In genomic region chr20:64063389-64064144, GRCh38 we compare ENCODE assay signal across 8 cellular contexts. TPM values are rescaled to one million over a fixed set of nuclear protein-coding genes. Genes with fewer than 3 reads are reported as not detected.
DNase-seq lines count a peak whose midpoint lies in the region; TF ChIP-seq lines count a peak whose summit lies in the region.

No MANE protein-coding gene starts in this region.

- peak overlapping the region; percentile 75 for H3K4me3 ChIP-seq in fibroblast of mammary gland (ENCODE audit: control insufficient read depth, low read depth, low read length)
- peak overlapping the region; percentile 88 for H3K4me3 ChIP-seq in trophoblast cell (ENCODE audit: low read depth, low read length)

- peak overlapping the region; percentile 86 for H2AFZ ChIP-seq in trophoblast cell (ENCODE audit: insufficient read depth, low read length, poor library complexity)

- WGBS in trophoblast cell (ENCODE audit: extremely low coverage, insufficient coverage, insufficient read length): no CpG with 5 or more reads among the region's 51 CpGs

- H3K27ac ChIP-seq in VCaP (peak overlapping the region; percentile 87), trophoblast cell (ENCODE audit: low read depth, low read length) (no peak overlapping the region)

- peak; percentile 66 for DNase-seq in activated CD4-positive, alpha-beta T cell treated with anti-CD3 and anti-CD28 coated beads for 48 hours
- DNase-seq in activated CD4-positive, alpha-beta T cell treated with anti-CD3 and anti-CD28 coated beads for 1 hour: no peak
- DNase-seq in fibroblast of mammary gland (ENCODE audit: low read depth): no peak
- no peak for DNase-seq in trophoblast cell
- no peak for DNase-seq in ACHN
- DNase-seq in cerebellar cortex (ENCODE audit: low spot score): no peak
- no peak for DNase-seq in activated CD4-positive, CD25-positive, alpha-beta regulatory T cell treated with anti-CD3 and anti-CD28 coated beads, Interleukin-2, amount 50 U/mL, for 72 hours

- peak overlapping the region; percentile 94 for H4K8ac ChIP-seq in trophoblast cell (ENCODE audit: low read depth, low read length)

- peak overlapping the region; percentile 92 for H2AK5ac ChIP-seq in trophoblast cell (ENCODE audit: low read length)

- peak overlapping the region; percentile 59 for H2BK5ac ChIP-seq in trophoblast cell (ENCODE audit: low read depth, low read length, poor library complexity)

- H4K12ac ChIP-seq in trophoblast cell (ENCODE audit: low read depth, low read length): peak overlapping the region; percentile 91

- no peaks in the 10 kb centered on the region for H3K36me3 ChIP-seq in trophoblast cell (ENCODE audit: control insufficient read depth in 1 of 2, insufficient read depth in 2 of 2, low read length in 2 of 2)

- H3K79me1 ChIP-seq in trophoblast cell (ENCODE audit: low read length): peaks cover 12% of the 10 kb centered on the region

- H2BK120ac ChIP-seq in trophoblast cell (ENCODE audit: insufficient read depth, low read length, poor library complexity): peak overlapping the region; percentile 77

- H3K23ac ChIP-seq in trophoblast cell (ENCODE audit: low read length): no peak overlapping the region

- peak overlapping the region; percentile 97 for H3K14ac ChIP-seq in trophoblast cell (ENCODE audit: low read length)

- in situ Hi-C loops in ACHN (cut with HindIII; ENCODE audit: low pct_ligation_motif_present, low pct_unique_long_range_greater_than_20kb, low sequenced_read_pairs): no loop called here

- H4K91ac ChIP-seq in trophoblast cell (ENCODE audit: low read depth, low read length): peak overlapping the region; percentile 92

- H3K9me3 ChIP-seq in trophoblast cell (ENCODE audit: insufficient read depth, low read depth, low read length): no peaks in the 10 kb centered on the region

- H3K4me2 ChIP-seq in trophoblast cell (ENCODE audit: low read length): peak overlapping the region; percentile 92

- H2BK12ac ChIP-seq in trophoblast cell (ENCODE audit: low read length): peak overlapping the region; percentile 30

- H3K27me3 ChIP-seq in trophoblast cell (ENCODE audit: insufficient read depth, low read length): no peaks in the 10 kb centered on the region

- peak overlapping the region; percentile 89 for H3K4ac ChIP-seq in trophoblast cell (ENCODE audit: low read depth, low read length)

- H3K79me2 ChIP-seq in trophoblast cell (ENCODE audit: control insufficient read depth, insufficient read depth, low read length, poor library complexity): peaks cover 12% of the 10 kb centered on the region

- peak overlapping the region; percentile 75 for H3K9ac ChIP-seq in trophoblast cell (ENCODE audit: low read length)

- peaks cover 15 to 19% of the 10 kb centered on the region in 2 experiments for H3K4me1 ChIP-seq in trophoblast cell (ENCODE audit: control insufficient read depth in 1 of 2, insufficient read depth in 2 of 2, low read length in 2 of 2)

- no peak for TF ChIP-seq CTCF in VCaP (conservative IDR thresholded peaks at IDR 0.05)
- TF ChIP-seq CTCF in fibroblast of mammary gland (conservative IDR thresholded peaks at IDR 0.05; ENCODE audit: control insufficient read depth, insufficient read depth, low read depth, low read length): no peak

- peak overlapping the region; percentile 98 for H3K18ac ChIP-seq in trophoblast cell (ENCODE audit: low read length)

RNA-seq across cellular contexts. Expression of gene TCEA2, which starts 0.6 kb away (rescaled TPM):
- 55.8 and 60.4 TPM in 2 replicates for polyA plus RNA-seq in trophoblast cell (2013)

RNA-seq across cellular contexts. Expression of gene SOX18, which starts 14.1 kb away (rescaled TPM):
- polyA plus RNA-seq in trophoblast cell (2013): 0.58 and 0.89 TPM in 2 replicates

RNA-seq across cellular contexts. Expression of gene RGS19, which starts 15.8 kb away (rescaled TPM):
- 7.5 and 8.3 TPM in 2 replicates for polyA plus RNA-seq in trophoblast cell (2013)

RNA-seq across cellular contexts. Expression of gene OPRL1, which starts 16.3 kb away (rescaled TPM):
- 1.1 and 1.4 TPM in 2 replicates for polyA plus RNA-seq in trophoblast cell (2013)

RNA-seq across cellular contexts. Expression of gene LKAAEAR1, which starts 20.6 kb away (rescaled TPM):
- polyA plus RNA-seq in trophoblast cell (2013): not detected in 2 replicates
